Comparison of ENCODE assay signal across 1 cellular context in the genomic region with DNA sequence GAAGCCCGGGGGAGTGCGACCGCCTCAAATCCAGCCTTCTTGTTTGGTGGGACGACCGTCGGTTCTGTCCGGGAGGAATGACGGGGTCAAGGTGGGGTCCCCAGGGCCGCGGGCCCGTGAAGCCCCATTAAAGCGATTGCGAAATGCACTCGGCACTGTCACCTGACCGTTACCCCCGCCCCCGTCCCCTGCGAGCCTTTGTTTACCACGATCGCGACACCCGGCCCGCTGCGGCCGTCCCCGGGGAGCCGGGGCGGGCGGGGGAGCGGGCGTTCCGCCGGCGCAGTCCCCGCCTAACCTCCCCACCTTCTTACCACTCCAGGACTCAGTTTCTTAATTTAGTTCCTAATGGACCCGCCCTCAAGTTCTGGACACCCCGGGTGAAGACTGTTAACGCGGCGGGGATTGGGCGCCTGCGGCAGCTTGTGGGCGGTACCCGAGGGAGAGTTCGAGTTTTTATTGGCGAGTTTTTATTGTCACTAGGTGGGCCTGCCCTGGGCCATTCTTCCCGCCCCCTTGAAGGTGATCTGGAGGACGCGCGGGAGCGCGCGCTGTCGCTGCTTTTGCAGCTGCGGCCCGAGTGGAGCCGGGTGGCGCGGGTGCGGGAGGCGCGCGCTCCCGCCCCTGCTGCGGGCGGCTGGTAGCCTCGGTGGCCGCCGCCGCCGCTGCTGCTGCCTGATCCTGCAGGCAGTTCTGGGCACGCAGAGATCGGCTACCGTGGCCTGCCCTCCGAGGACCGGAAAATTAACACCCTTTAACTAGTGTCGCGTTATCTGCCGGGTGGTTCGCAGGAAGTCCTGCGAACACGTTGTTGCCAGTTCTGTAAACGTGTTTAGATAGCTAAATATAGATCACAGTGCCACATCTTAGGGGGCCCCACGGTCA.
TF ChIP-seq lines count a peak whose summit lies in the region.

No MANE protein-coding gene starts in this region.

TF ChIP-seq in HepG2, 621 proteins besides CTCF, POLR2A, EP300 and RAD21 (continued from another document and continues in another):
- TF ChIP-seq HMGXB4 (CRISPR knock-in tag; IDR thresholded peaks at IDR 0.05; ENCODE audit: borderline replicate concordance in 1 of 2, low read depth in 1 of 2) = peak in 1 of 2 experiments; percentile 28; a peak in 1 of 4 replicates
- no peak for TF ChIP-seq GABPB1 (CRISPR knock-in tag; IDR thresholded peaks at IDR 0.05)
- TF ChIP-seq PHF20 (CRISPR knock-in tag; IDR thresholded peaks at IDR 0.05) = peak; percentile 11; the same call in 1 of the 2 replicates
- TF ChIP-seq ZNF598 (CRISPR knock-in tag; IDR thresholded peaks at IDR 0.05; ENCODE audit: borderline replicate concordance) = no peak
- no peak for TF ChIP-seq ZNF788 (CRISPR knock-in tag; IDR thresholded peaks at IDR 0.05; ENCODE audit: borderline replicate concordance)
- TF ChIP-seq CEBPZ (IDR thresholded peaks at IDR 0.05; ENCODE audit: low read length) = no peak
- TF ChIP-seq, protein P1, sequence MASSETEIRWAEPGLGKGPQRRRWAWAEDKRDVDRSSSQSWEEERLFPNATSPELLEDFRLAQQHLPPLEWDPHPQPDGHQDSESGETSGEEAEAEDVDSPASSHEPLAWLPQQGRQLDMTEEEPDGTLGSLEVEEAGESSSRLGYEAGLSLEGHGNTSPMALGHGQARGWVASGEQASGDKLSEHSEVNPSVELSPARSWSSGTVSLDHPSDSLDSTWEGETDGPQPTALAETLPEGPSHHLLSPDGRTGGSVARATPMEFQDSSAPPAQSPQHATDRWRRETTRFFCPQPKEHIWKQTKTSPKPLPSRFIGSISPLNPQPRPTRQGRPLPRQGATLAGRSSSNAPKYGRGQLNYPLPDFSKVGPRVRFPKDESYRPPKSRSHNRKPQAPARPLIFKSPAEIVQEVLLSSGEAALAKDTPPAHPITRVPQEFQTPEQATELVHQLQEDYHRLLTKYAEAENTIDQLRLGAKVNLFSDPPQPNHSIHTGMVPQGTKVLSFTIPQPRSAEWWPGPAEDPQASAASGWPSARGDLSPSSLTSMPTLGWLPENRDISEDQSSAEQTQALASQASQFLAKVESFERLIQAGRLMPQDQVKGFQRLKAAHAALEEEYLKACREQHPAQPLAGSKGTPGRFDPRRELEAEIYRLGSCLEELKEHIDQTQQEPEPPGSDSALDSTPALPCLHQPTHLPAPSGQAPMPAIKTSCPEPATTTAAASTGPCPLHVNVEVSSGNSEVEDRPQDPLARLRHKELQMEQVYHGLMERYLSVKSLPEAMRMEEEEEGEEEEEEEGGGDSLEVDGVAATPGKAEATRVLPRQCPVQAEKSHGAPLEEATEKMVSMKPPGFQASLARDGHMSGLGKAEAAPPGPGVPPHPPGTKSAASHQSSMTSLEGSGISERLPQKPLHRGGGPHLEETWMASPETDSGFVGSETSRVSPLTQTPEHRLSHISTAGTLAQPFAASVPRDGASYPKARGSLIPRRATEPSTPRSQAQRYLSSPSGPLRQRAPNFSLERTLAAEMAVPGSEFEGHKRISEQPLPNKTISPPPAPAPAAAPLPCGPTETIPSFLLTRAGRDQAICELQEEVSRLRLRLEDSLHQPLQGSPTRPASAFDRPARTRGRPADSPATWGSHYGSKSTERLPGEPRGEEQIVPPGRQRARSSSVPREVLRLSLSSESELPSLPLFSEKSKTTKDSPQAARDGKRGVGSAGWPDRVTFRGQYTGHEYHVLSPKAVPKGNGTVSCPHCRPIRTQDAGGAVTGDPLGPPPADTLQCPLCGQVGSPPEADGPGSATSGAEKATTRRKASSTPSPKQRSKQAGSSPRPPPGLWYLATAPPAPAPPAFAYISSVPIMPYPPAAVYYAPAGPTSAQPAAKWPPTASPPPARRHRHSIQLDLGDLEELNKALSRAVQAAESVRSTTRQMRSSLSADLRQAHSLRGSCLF (CRISPR knock-in tag; IDR thresholded peaks at IDR 0.05; ENCODE audit: borderline replicate concordance) = no peak
- TF ChIP-seq ZNF136 (CRISPR knock-in tag; IDR thresholded peaks at IDR 0.05; ENCODE audit: low read depth) = no peak
- peak; percentile 77 for TF ChIP-seq NFYB (CRISPR knock-in tag; IDR thresholded peaks at IDR 0.05)
- peak; percentile 58; the same call in 1 of the 2 replicates for TF ChIP-seq UBTF (CRISPR knock-in tag; IDR thresholded peaks at IDR 0.05)
- TF ChIP-seq ARNTL (CRISPR knock-in tag; IDR thresholded peaks at IDR 0.05) = peak; percentile 73
- no peak for TF ChIP-seq HOXA7 (CRISPR knock-in tag; IDR thresholded peaks at IDR 0.05)
- TF ChIP-seq GTF2F1 (IDR thresholded peaks at IDR 0.05; ENCODE audit: low read length) = no peak
- no peak for TF ChIP-seq GPBP1L1 (CRISPR knock-in tag; IDR thresholded peaks at IDR 0.05)
- TF ChIP-seq KDM4B (CRISPR knock-in tag; IDR thresholded peaks at IDR 0.05) = no peak
- TF ChIP-seq SP2 (CRISPR knock-in tag; IDR thresholded peaks at IDR 0.05) = peak; percentile 76
- TF ChIP-seq MYNN (CRISPR knock-in tag; IDR thresholded peaks at IDR 0.05; ENCODE audit: low read depth) = no peak
- peak; percentile 65; the same call in 1 of the 2 replicates for TF ChIP-seq ZNF639 (CRISPR knock-in tag; conservative IDR thresholded peaks at IDR 0.05)
- no peak for TF ChIP-seq TEAD3 (CRISPR knock-in tag; optimal IDR thresholded peaks at IDR 0.05; ENCODE audit: borderline replicate concordance)
- TF ChIP-seq BCL6 (CRISPR knock-in tag; IDR thresholded peaks at IDR 0.05) = no peak
- TF ChIP-seq, protein P2, sequence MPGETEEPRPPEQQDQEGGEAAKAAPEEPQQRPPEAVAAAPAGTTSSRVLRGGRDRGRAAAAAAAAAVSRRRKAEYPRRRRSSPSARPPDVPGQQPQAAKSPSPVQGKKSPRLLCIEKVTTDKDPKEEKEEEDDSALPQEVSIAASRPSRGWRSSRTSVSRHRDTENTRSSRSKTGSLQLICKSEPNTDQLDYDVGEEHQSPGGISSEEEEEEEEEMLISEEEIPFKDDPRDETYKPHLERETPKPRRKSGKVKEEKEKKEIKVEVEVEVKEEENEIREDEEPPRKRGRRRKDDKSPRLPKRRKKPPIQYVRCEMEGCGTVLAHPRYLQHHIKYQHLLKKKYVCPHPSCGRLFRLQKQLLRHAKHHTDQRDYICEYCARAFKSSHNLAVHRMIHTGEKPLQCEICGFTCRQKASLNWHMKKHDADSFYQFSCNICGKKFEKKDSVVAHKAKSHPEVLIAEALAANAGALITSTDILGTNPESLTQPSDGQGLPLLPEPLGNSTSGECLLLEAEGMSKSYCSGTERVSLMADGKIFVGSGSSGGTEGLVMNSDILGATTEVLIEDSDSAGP (CRISPR knock-in tag; IDR thresholded peaks at IDR 0.05; ENCODE audit: borderline replicate concordance) = peak; percentile 56; the same call in 1 of the 2 replicates
- TF ChIP-seq ZFY (CRISPR knock-in tag; IDR thresholded peaks at IDR 0.05) = peak; percentile 56
- no peak for TF ChIP-seq CBX1 (IDR thresholded peaks at IDR 0.05; ENCODE audit: low read depth)
- peak; percentile 35; the same call in 1 of the 2 replicates for TF ChIP-seq FOXK1 (CRISPR knock-in tag; IDR thresholded peaks at IDR 0.05; ENCODE audit: borderline replicate concordance, low read depth)
- TF ChIP-seq ZNF569 (CRISPR knock-in tag; IDR thresholded peaks at IDR 0.05; ENCODE audit: borderline replicate concordance) = no peak
- TF ChIP-seq ZSCAN12 (CRISPR knock-in tag; IDR thresholded peaks at IDR 0.05) = 0 out of 2 replicates have a peak, but pooled peaks have one; percentile 72
- peak; percentile 43; the same call in 1 of the 2 replicates for TF ChIP-seq ZNF556 (CRISPR knock-in tag; IDR thresholded peaks at IDR 0.05; ENCODE audit: borderline replicate concordance)
- TF ChIP-seq PHF8 (CRISPR knock-in tag; IDR thresholded peaks at IDR 0.05) = peak; percentile 29; the same call in 1 of the 2 replicates
- 0 out of 2 replicates have a peak, but pooled peaks have one; percentile 51 for TF ChIP-seq DR1 (CRISPR knock-in tag; IDR thresholded peaks at IDR 0.05)
- peak; percentile 41 for TF ChIP-seq SKI (IDR thresholded peaks at IDR 0.05; ENCODE audit: partially characterized antibody)
- no peak for TF ChIP-seq ATM (IDR thresholded peaks at IDR 0.05; ENCODE audit: borderline replicate concordance)
- TF ChIP-seq KAT7 (CRISPR knock-in tag; IDR thresholded peaks at IDR 0.05; ENCODE audit: borderline replicate concordance) = no peak
- TF ChIP-seq RORA (CRISPR knock-in tag; IDR thresholded peaks at IDR 0.05) = 0 out of 2 replicates have a peak, but pooled peaks have one; percentile 30
- TF ChIP-seq SMARCC2 (IDR thresholded peaks at IDR 0.05) = no peak
- TF ChIP-seq FOXJ3 (CRISPR knock-in tag; IDR thresholded peaks at IDR 0.05; ENCODE audit: borderline replicate concordance) = no peak
- peak; percentile 52 for TF ChIP-seq THAP11 (CRISPR knock-in tag; IDR thresholded peaks at IDR 0.05)
- no peak for TF ChIP-seq PAF1 (CRISPR knock-in tag; IDR thresholded peaks at IDR 0.05)
